Comparison of ENCODE assay signal across 8 cellular contexts in genomic region chr1:151458936-151459330, GRCh38. TPM values are rescaled to one million over a fixed set of nuclear protein-coding genes. Genes with fewer than 3 reads are reported as not detected.
A peak's percentile ranks its signal among the peaks of the same experiment; 100 is the strongest.
DNase-seq lines count a peak whose midpoint lies in the region; ATAC-seq and TF ChIP-seq lines count a peak whose summit lies in the region.

No MANE protein-coding gene starts in this region.

- peaks cover 7 to 15% of the 10 kb centered on the region in 2 donors for H3K4me1 ChIP-seq in duodenal mucosa (ENCODE audit: control insufficient read depth in 1 of 2, insufficient read depth in 2 of 2, low read length in 2 of 2)

- no peaks in the 10 kb centered on the region for H3K27me3 ChIP-seq in duodenal mucosa (ENCODE audit: control insufficient read depth in 1 of 2, insufficient read depth in 2 of 2, low read length in 2 of 2)

- peak; percentile 20 for TF ChIP-seq POLR2A in GM10847 (IDR thresholded peaks at IDR 0.05; ENCODE audit: extremely low read depth, insufficient read length)

- H3K36me3 ChIP-seq in duodenal mucosa (ENCODE audit: control insufficient read depth in 1 of 2, insufficient read depth in 2 of 2, low read length in 2 of 2), result no peaks in the 10 kb centered on the region

- H3K4me3 ChIP-seq in duodenal mucosa (ENCODE audit: low read depth in 1 of 2, low read length in 2 of 2), result peak overlapping the region; percentile 69 to 71

- peak overlapping the region; percentile 87 for H3K27ac ChIP-seq in duodenal mucosa (ENCODE audit: low read depth, low read length)

- H3K9ac ChIP-seq in duodenal mucosa (ENCODE audit: low read depth in 1 of 2, low read length in 2 of 2), result no peak overlapping the region

- DNase-seq in NCI-H2196 (lab: John Stamatoyannopoulos, UW; ENCODE audit: unreplicated experiment) (peak; percentile 63), lung microvascular endothelial cell (ENCODE audit: low read depth in 2 of 2) (peak; percentile 68 to 73)
- DNase-seq in activated CD4-positive, alpha-beta T cell treated with anti-CD3 and anti-CD28 coated beads, Interleukin-2, amount 50 U/mL, for 4 hours, result peak; percentile 49 to 53
- peak; percentile 38 for DNase-seq in stimulated activated CD8-positive, alpha-beta memory T cell treated with anti-CD3 and anti-CD28 coated beads, Interleukin-12 subunit alpha, Interleukin-12 subunit beta, amount 100 ng/mL, for 4 hours (ENCODE audit: low read depth)

- H3K9me3 ChIP-seq in duodenal mucosa (ENCODE audit: control insufficient read depth in 1 of 2, low read length in 2 of 2), result no peaks in the 10 kb centered on the region

- peak; percentile 31 for ATAC-seq in HG02678 (IDR thresholded peaks at IDR 0.05; ENCODE audit: unreplicated experiment)
- ATAC-seq in GM21390 (IDR thresholded peaks at IDR 0.05; ENCODE audit: unreplicated experiment), result no peak

RNA-seq across cellular contexts. Expression of gene POGZ, which starts 0.4 kb away (rescaled TPM):
- total RNA-seq in lung microvascular endothelial cell, result 7.6 and 13.9 TPM in 2 replicates

RNA-seq across cellular contexts. Expression of gene CGN, which starts 52.3 kb away (rescaled TPM):
- under 0.01 and 0.40 TPM in 2 replicates for total RNA-seq in lung microvascular endothelial cell

RNA-seq across cellular contexts. Expression of gene PSMB4, which starts 59.6 kb away (rescaled TPM):
- total RNA-seq in lung microvascular endothelial cell, result 360 and 367 TPM in 2 replicates
